Comparison of ENCODE assay signal across 19 cellular contexts in the genomic region with DNA sequence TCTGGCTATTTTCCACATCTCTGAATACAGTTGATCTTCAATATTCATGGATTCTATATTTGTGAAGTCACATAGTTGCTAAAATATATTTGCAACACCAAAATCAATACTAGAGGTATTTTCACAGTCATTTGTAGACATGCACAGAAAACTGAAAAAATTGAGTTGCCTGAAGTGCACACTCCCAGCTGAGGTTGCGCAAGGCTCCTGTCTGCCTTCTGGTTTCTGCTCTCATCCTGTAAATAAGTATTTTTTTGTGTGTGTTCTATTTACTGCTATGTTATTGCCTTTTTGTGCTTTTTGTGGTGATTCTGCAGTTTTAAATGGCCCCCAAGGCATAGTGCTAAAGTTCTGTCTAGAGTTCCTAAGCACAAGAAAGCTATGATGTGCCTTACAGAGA.
"Had no signal": no experiment of that assay in that cellular context is flagged by ENCODE, and none has a peak within 500 bp of the region (broad histone marks: within the 10 kb centered on the region; RNA-seq: fewer than 3 reads in every experiment).

No MANE protein-coding gene starts in this region.

- H3K27me3 ChIP-seq: adrenal gland, gastroesophageal sphincter, right atrium auricular region, tibial nerve, uterus had no signal

- H3K4me3 ChIP-seq: adrenal gland, coronary artery, gastroesophageal sphincter, right atrium auricular region, skin epidermis, tibial nerve, uterus had no signal

- H3K9me3 ChIP-seq: adrenal gland, gastroesophageal sphincter, right atrium auricular region, tibial nerve, uterus had no signal

- H3K36me3 Mint-ChIP-seq: naive thymus-derived CD8-positive, alpha-beta T cell had no signal

- ATAC-seq: gastroesophageal sphincter; naive thymus-derived CD8-positive, alpha-beta T cell had no signal

- H3K4me1 Mint-ChIP-seq: activated CD4-positive, alpha-beta T cell treated with anti-CD3 and anti-CD28 coated beads, Interleukin-2, amount 10 ng/mL, durations not matched to agents 24 days and 14 days; naive thymus-derived CD8-positive, alpha-beta T cell had no signal

- H3K4me1 ChIP-seq: gastroesophageal sphincter, right atrium auricular region, tibial nerve had no signal

- H3K27me3 Mint-ChIP-seq: activated CD4-positive, alpha-beta T cell treated with anti-CD3 and anti-CD28 coated beads, Interleukin-2, amount 10 ng/mL, durations not matched to agents 24 days and 14 days; naive thymus-derived CD8-positive, alpha-beta T cell had no signal

- H3K9me3 Mint-ChIP-seq: activated CD4-positive, alpha-beta T cell treated with anti-CD3 and anti-CD28 coated beads, Interleukin-2, amount 10 ng/mL, durations not matched to agents 24 days and 14 days had no signal

- H3K27ac ChIP-seq: adrenal gland, coronary artery, gastroesophageal sphincter, right atrium auricular region, skin epidermis, tibial nerve, uterus had no signal

- DNase-seq: activated CD4-positive, alpha-beta T cell treated with anti-CD3 and anti-CD28 coated beads, Interleukin-2, amount 10 ng/mL, durations not matched to agents 24 days and 14 days; activated CD4-positive, CD25-positive, alpha-beta regulatory T cell; activated naive CD4-positive, alpha-beta T cell treated with anti-CD3 and anti-CD28 coated beads, Interleukin-2, amount 50 U/mL, for 16 hours; activated T-cell treated with anti-CD3 and anti-CD28 coated beads for 4 hours; adrenal gland; central memory CD4-positive, alpha-beta T cell; effector memory CD4-positive, alpha-beta T cell; naive thymus-derived CD8-positive, alpha-beta T cell; posterior cingulate gyrus; stimulated activated CD4-positive, alpha-beta T cell treated with anti-CD3 and anti-CD28 coated beads, Interleukin-4, amount 100 ng/mL, for 4 hours; stimulated activated CD8-positive, alpha-beta memory T cell treated with anti-CD3 and anti-CD28 coated beads, Interleukin-4, amount 100 ng/mL, for 48 hours; stimulated activated naive CD4-positive, alpha-beta T cell treated with Interleukin-2 at 50 U/mL for 16 hours; substantia nigra; uterus had no signal

- H3K27ac Mint-ChIP-seq: activated CD4-positive, alpha-beta T cell treated with anti-CD3 and anti-CD28 coated beads, Interleukin-2, amount 10 ng/mL, durations not matched to agents 24 days and 14 days; naive thymus-derived CD8-positive, alpha-beta T cell had no signal

- H3K36me3 ChIP-seq: adrenal gland, gastroesophageal sphincter, right atrium auricular region, tibial nerve, uterus had no signal

- H3K4me3 Mint-ChIP-seq: activated CD4-positive, alpha-beta T cell treated with anti-CD3 and anti-CD28 coated beads, Interleukin-2, amount 10 ng/mL, durations not matched to agents 24 days and 14 days; naive thymus-derived CD8-positive, alpha-beta T cell had no signal
